In the genomic region with DNA sequence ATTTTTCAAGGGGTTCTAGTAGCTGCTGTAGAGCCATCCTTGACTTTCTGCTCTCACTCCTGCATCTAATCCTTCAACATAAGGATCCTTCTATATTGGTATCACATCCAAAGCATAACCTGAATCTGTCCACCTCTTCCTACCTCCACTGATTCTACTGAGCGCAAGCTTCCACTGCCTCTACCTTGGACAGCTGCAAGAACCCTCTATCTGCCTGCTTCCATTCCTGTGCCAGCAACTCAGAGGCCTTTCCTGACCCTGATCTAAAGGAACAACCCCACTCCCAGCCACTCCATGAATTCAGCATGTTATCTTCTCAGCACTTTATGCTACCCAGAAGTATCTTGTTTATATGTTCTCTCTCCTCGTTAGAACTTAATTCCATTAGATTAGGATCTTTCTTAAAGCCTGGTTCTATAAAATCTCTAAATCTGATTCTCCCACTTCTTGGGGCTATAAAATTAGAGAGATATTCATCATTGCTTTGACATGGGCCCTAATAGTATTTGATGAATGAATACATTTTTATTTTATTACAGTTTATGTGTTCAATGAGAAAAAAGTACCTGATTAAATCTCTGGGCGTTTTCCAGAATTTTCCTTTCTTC, we compare ENCODE assay signal across 21 cellular contexts. TPM values are rescaled to one million over a fixed set of nuclear protein-coding genes. Genes with fewer than 3 reads are reported as not detected.
DNase-seq lines count a peak whose midpoint lies in the region; ATAC-seq and TF ChIP-seq lines count a peak whose summit lies in the region.
"Had no signal": no experiment of that assay in that cellular context is flagged by ENCODE, and none has a peak within 500 bp of the region (broad histone marks: within the 10 kb centered on the region; RNA-seq: fewer than 3 reads in every experiment).

No MANE protein-coding gene starts in this region.

- H3K79me2 ChIP-seq in smooth muscle cell (ENCODE audit: low read depth) (peaks cover 15% of the 10 kb centered on the region), OCI-LY7 (ENCODE audit: insufficient read depth, low read depth, low read length) (no peaks in the 10 kb centered on the region)

- no peaks in the 10 kb centered on the region for H3K27me3 Mint-ChIP-seq in activated naive CD8-positive, alpha-beta T cell
- H3K27me3 Mint-ChIP-seq in activated naive CD8-positive, alpha-beta T cell treated with anti-CD3 and anti-CD28 coated beads, Interleukin-2, amount 50 U/mL, for 24 hours: no peaks in the 10 kb centered on the region
- H3K27me3 Mint-ChIP-seq in activated naive CD8-positive, alpha-beta T cell treated with anti-CD3 and anti-CD28 coated beads for 36 hours: no peaks in the 10 kb centered on the region

- H3F3A ChIP-seq in smooth muscle cell (ENCODE audit: low read depth): no peaks in the 10 kb centered on the region

- H3K4me1 ChIP-seq in smooth muscle cell (ENCODE audit: low read depth) (no peaks in the 10 kb centered on the region), OCI-LY7 (ENCODE audit: insufficient read depth, low read length, poor library complexity, severe bottlenecking) (peaks cover 8% of the 10 kb centered on the region)

- no peak overlapping the region for H3K4me2 ChIP-seq in smooth muscle cell
- no peak overlapping the region for H3K4me2 ChIP-seq in OCI-LY7 (ENCODE audit: low read length)

- intact Hi-C loops in OCI-LY7 (cut with micrococcal nuclease; ENCODE audit: unreplicated experiment): no loop called here

- peak overlapping the region; percentile 67 for H3K4me3 Mint-ChIP-seq in activated naive CD8-positive, alpha-beta T cell
- no peak overlapping the region for H3K4me3 Mint-ChIP-seq in activated naive CD8-positive, alpha-beta T cell treated with anti-CD3 and anti-CD28 coated beads, Interleukin-2, amount 50 U/mL, for 24 hours
- peak overlapping the region; percentile 37 for H3K4me3 Mint-ChIP-seq in activated naive CD8-positive, alpha-beta T cell treated with anti-CD3 and anti-CD28 coated beads for 36 hours

- H3K36me3 ChIP-seq in smooth muscle cell (ENCODE audit: low read depth) (peaks cover 70% of the 10 kb centered on the region), OCI-LY7 (ENCODE audit: insufficient read depth, low read length) (peaks cover 77% of the 10 kb centered on the region)

- H3K4me3 ChIP-seq in smooth muscle cell (peak overlapping the region; percentile 2), OCI-LY7 (ENCODE audit: low read depth, low read length, poor library complexity, severe bottlenecking) (no peak overlapping the region)
- H3K4me3 ChIP-seq: left lung, mucosa of descending colon had no signal

- CTCF ChIA-PET in OCI-LY7 (lab: Charles Lee; ENCODE audit: unreplicated experiment): no interaction called here

- 87% methylated on average over 3 of the region's 3 CpGs for WGBS in smooth muscle cell (ENCODE audit: low lambda C conversion rate)

- TF ChIP-seq CTCF in smooth muscle cell (IDR thresholded peaks at IDR 0.05; ENCODE audit: borderline replicate concordance, insufficient read depth, poor library complexity, severe bottlenecking) (no peak), OCI-LY7 (conservative IDR thresholded peaks at IDR 0.05; ENCODE audit: low read length) (no peak)

- H3K9me3 ChIP-seq in smooth muscle cell (replicated peaks; ENCODE audit: low read depth): no peaks in the 10 kb centered on the region
- 0 out of 2 replicates have a peak, but pooled peaks cover 7% of the 10 kb centered on the region for H3K9me3 ChIP-seq in OCI-LY7 (ENCODE audit: low read length)
- H3K9me3 ChIP-seq: left lung, mucosa of descending colon, neutrophil had no signal

- no peak overlapping the region for H3K9ac ChIP-seq in smooth muscle cell (ENCODE audit: low read depth)

- DNase-seq in activated naive CD8-positive, alpha-beta T cell treated with anti-CD3 and anti-CD28 coated beads, Interleukin-2, amount 50 U/mL, for 24 hours: no peak
- DNase-seq in SK-N-DZ (ENCODE audit: low spot score) (peak; percentile 52), smooth muscle cell (lab: John Stamatoyannopoulos, UW; ENCODE audit: unreplicated experiment) (no peak), NCI-H1436 (lab: John Stamatoyannopoulos, UW) (no peak), OCI-LY7 (ENCODE audit: low spot score) (no peak)
- no peak for DNase-seq in activated naive CD8-positive, alpha-beta T cell treated with anti-CD3 and anti-CD28 coated beads for 36 hours
- DNase-seq: activated CD4-positive, CD25-positive, alpha-beta regulatory T cell; DMS79; head of caudate nucleus; KBM-7; left lung; mucosa of descending colon; NCI-H1694 treated with DMSO at 0.1 percent for 48 hours; NCI-H226; NCI-H82; SIG-M5; stimulated activated CD4-positive, alpha-beta T cell treated with anti-CD3 and anti-CD28 coated beads, Interleukin-4, amount 100 ng/mL, for 4 hours; T-helper 9 cell had no signal

- BruUV-seq in OCI-LY7 (replicated peaks; lab: Mats Ljungman, UMichigan): no TSS peak

- H4K20me1 ChIP-seq in smooth muscle cell (ENCODE audit: low read depth) (peaks cover 11% of the 10 kb centered on the region), OCI-LY7 (ENCODE audit: insufficient read depth, low read length) (no peaks in the 10 kb centered on the region)

- peaks cover 57% of the 10 kb centered on the region for H3K36me3 Mint-ChIP-seq in activated naive CD8-positive, alpha-beta T cell
- H3K36me3 Mint-ChIP-seq in activated naive CD8-positive, alpha-beta T cell treated with anti-CD3 and anti-CD28 coated beads, Interleukin-2, amount 50 U/mL, for 24 hours (ENCODE audit: low read depth): peaks cover 89% of the 10 kb centered on the region
- peaks cover 81% of the 10 kb centered on the region for H3K36me3 Mint-ChIP-seq in activated naive CD8-positive, alpha-beta T cell treated with anti-CD3 and anti-CD28 coated beads for 36 hours

- no peak overlapping the region for H3K27ac ChIP-seq in smooth muscle cell (ENCODE audit: low read depth)
- no peak overlapping the region for H3K27ac ChIP-seq in OCI-LY7 (ENCODE audit: low read depth, low read length, poor library complexity, severe bottlenecking)
- H3K27ac ChIP-seq: left lung, neutrophil had no signal

- POLR2A ChIA-PET in OCI-LY7 (lab: Charles Lee): no interaction called here

- no peaks in the 10 kb centered on the region for H3K27me3 ChIP-seq in smooth muscle cell (ENCODE audit: low read depth)
- H3K27me3 ChIP-seq: left lung, neutrophil had no signal

- ATAC-seq in activated naive CD8-positive, alpha-beta T cell treated with anti-CD3 and anti-CD28 coated beads, Interleukin-2, amount 50 U/mL, for 24 hours: no peak
- ATAC-seq in HG03342 (IDR thresholded peaks at IDR 0.05; ENCODE audit: unreplicated experiment): no peak
- ATAC-seq: left lung, mucosa of descending colon had no signal

- H3K9me2 ChIP-seq in OCI-LY7 (ENCODE audit: insufficient read depth, low read length): no peaks in the 10 kb centered on the region

- H3K27ac Mint-ChIP-seq in activated naive CD8-positive, alpha-beta T cell: peak overlapping the region; percentile 79
- no peak overlapping the region for H3K27ac Mint-ChIP-seq in activated naive CD8-positive, alpha-beta T cell treated with anti-CD3 and anti-CD28 coated beads, Interleukin-2, amount 50 U/mL, for 24 hours
- peak overlapping the region; percentile 57 for H3K27ac Mint-ChIP-seq in activated naive CD8-positive, alpha-beta T cell treated with anti-CD3 and anti-CD28 coated beads for 36 hours

- no peak overlapping the region for H2AFZ ChIP-seq in smooth muscle cell (ENCODE audit: low read depth)
- no peak overlapping the region for H2AFZ ChIP-seq in OCI-LY7 (ENCODE audit: low read length)

- peaks cover 82% of the 10 kb centered on the region for H3K4me1 Mint-ChIP-seq in activated naive CD8-positive, alpha-beta T cell (ENCODE audit: low read depth)
- peaks cover 68% of the 10 kb centered on the region for H3K4me1 Mint-ChIP-seq in activated naive CD8-positive, alpha-beta T cell treated with anti-CD3 and anti-CD28 coated beads, Interleukin-2, amount 50 U/mL, for 24 hours
- H3K4me1 Mint-ChIP-seq in activated naive CD8-positive, alpha-beta T cell treated with anti-CD3 and anti-CD28 coated beads for 36 hours: peaks cover 57% of the 10 kb centered on the region

- H3K9me3 Mint-ChIP-seq in activated naive CD8-positive, alpha-beta T cell (ENCODE audit: low read depth): no peaks in the 10 kb centered on the region
- peaks cover 25% of the 10 kb centered on the region for H3K9me3 Mint-ChIP-seq in activated naive CD8-positive, alpha-beta T cell treated with anti-CD3 and anti-CD28 coated beads, Interleukin-2, amount 50 U/mL, for 24 hours
- H3K9me3 Mint-ChIP-seq in activated naive CD8-positive, alpha-beta T cell treated with anti-CD3 and anti-CD28 coated beads for 36 hours: peaks cover 21% of the 10 kb centered on the region

RNA-seq across cellular contexts. Expression of a gene that starts 6.9 kb away (rescaled TPM):
- 16.8 and 18.2 TPM in 2 replicates for polyA plus RNA-seq in SK-N-DZ (2014; cell fraction: cytosol; rRNA removed)
- 7.2 and 9.4 TPM in 2 replicates for polyA plus RNA-seq in SK-N-DZ (2014; cell fraction: nucleus; rRNA removed)
- total RNA-seq in activated naive CD8-positive, alpha-beta T cell treated with anti-CD3 and anti-CD28 coated beads for 36 hours: 100 to 1,000 TPM; 383 to 389 TPM
- total RNA-seq in smooth muscle cell (66.5 and 74.6 TPM in 2 replicates), OCI-LY7 (2022) (23.0 and 24.8 TPM in 2 replicates)
- polyA plus RNA-seq in smooth muscle cell: 30.5 and 33.7 TPM in 2 replicates
- total RNA-seq in OCI-LY7 (2014; rRNA removed; shearing (Covaris generic)): 17.2 and 23.1 TPM in 2 replicates
